ENCODE assay signal across 26 cellular contexts in the genomic region with DNA sequence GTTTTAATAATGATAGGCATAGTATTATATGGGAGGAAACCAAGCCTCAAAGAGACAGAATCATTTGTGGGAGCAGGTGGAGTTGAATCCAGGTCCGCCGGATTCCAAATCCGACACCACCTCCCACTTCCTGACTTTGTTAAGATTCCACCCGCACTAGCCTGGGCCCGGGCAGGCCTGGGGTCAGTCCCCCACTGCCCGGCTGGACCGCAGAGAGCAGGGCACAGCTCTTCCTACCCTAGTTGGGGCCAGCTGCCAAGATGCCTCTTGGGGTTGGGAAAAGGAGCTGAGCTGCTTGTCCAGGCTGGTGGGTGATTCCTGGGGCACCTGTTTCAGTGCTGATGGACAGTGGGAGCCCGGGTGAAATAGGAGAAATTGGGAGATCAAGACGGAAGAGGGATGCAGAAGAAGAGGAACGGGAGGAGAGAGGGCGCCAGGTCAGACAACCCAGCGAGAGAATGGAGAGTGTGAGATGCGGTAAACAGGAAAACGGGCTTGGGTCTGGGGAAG. TPM values are rescaled to one million over a fixed set of nuclear protein-coding genes. Genes with fewer than 3 reads are reported as not detected.
DNase-seq lines count a peak whose midpoint lies in the region; ATAC-seq and TF ChIP-seq lines count a peak whose summit lies in the region.
"Had no signal": no experiment of that assay in that cellular context is flagged by ENCODE, and none has a peak within 500 bp of the region (broad histone marks: within the 10 kb centered on the region; RNA-seq: fewer than 3 reads in every experiment).

No MANE protein-coding gene starts in this region.

- ATAC-seq in natural killer cell (no peak), lower lobe of right lung (no peak)
- no peak for ATAC-seq in natural killer cell treated with Interleukin-12 subunit alpha and Interleukin-12 subunit beta and Interleukin-15 and Interleukin-18, amount 100 ng/mL, for 72 hours
- ATAC-seq: Panc1 had no signal

- peaks cover 9% of the 10 kb centered on the region for H3K4me1 ChIP-seq in lower lobe of right lung

- TF ChIP-seq CTCF in natural killer cell (IDR thresholded peaks at IDR 0.05) (no peak), lower lobe of right lung (IDR thresholded peaks at IDR 0.05) (no peak)

- H3K36me3 Mint-ChIP-seq in natural killer cell, result no peaks in the 10 kb centered on the region
- no peaks in the 10 kb centered on the region for H3K36me3 Mint-ChIP-seq in natural killer cell treated with Interleukin-12 subunit alpha and Interleukin-12 subunit beta and Interleukin-15 and Interleukin-18, amount 100 ng/mL, for 72 hours

- intact Hi-C loops in natural killer cell (cut with micrococcal nuclease) (no loop called here), lower lobe of right lung (cut with DNase I) (no loop called here), posterior vena cava (cut with DNase I) (no loop called here)

- peaks cover 19% of the 10 kb centered on the region for H3K36me3 ChIP-seq in lower lobe of right lung

- H3K4me3 Mint-ChIP-seq in natural killer cell, result peak overlapping the region; percentile 15
- no peak overlapping the region for H3K4me3 Mint-ChIP-seq in natural killer cell treated with Interleukin-12 subunit alpha and Interleukin-12 subunit beta and Interleukin-15 and Interleukin-18, amount 100 ng/mL, for 72 hours
- H3K4me3 Mint-ChIP-seq: CD4-positive, alpha-beta memory T cell; IgD-negative memory B cell had no signal

- no peaks in the 10 kb centered on the region for H3K27me3 ChIP-seq in lower lobe of right lung (ENCODE audit: low read depth)
- H3K27me3 ChIP-seq: BLaER1 treated with 17β-estradiol and CSF1 and Interleukin-3, amounts not matched to agents 10 nM and 100 nM had no signal

- no peak overlapping the region for H3K27ac ChIP-seq in lower lobe of right lung
- H3K27ac ChIP-seq: BLaER1 treated with 17β-estradiol and CSF1 and Interleukin-3, amounts not matched to agents 10 nM and 100 nM; GM23248; HL-60; KMS-11 had no signal

- no peaks in the 10 kb centered on the region for H3K9me3 Mint-ChIP-seq in natural killer cell
- H3K9me3 Mint-ChIP-seq in natural killer cell treated with Interleukin-12 subunit alpha and Interleukin-12 subunit beta and Interleukin-15 and Interleukin-18, amount 100 ng/mL, for 72 hours, result no peaks in the 10 kb centered on the region
- H3K9me3 Mint-ChIP-seq: IgD-negative memory B cell had no signal

- no peak overlapping the region for H3K4me3 ChIP-seq in lower lobe of right lung
- H3K4me3 ChIP-seq: BLaER1 treated with 17β-estradiol and CSF1 and Interleukin-3, amounts not matched to agents 10 nM and 100 nM; GM23248 had no signal

- H3K4me1 Mint-ChIP-seq in natural killer cell, result peaks cover 8 to 30% of the 10 kb centered on the region in 2 donors
- peaks cover 0 to 4% of the 10 kb centered on the region in 2 donors for H3K4me1 Mint-ChIP-seq in natural killer cell treated with Interleukin-12 subunit alpha and Interleukin-12 subunit beta and Interleukin-15 and Interleukin-18, amount 100 ng/mL, for 72 hours (ENCODE audit: low read depth in 2 of 2)

- peak overlapping the region; percentile 4 to 23 for H3K27ac Mint-ChIP-seq in natural killer cell
- no peak overlapping the region for H3K27ac Mint-ChIP-seq in natural killer cell treated with Interleukin-12 subunit alpha and Interleukin-12 subunit beta and Interleukin-15 and Interleukin-18, amount 100 ng/mL, for 72 hours

- H3K9me3 ChIP-seq in lower lobe of right lung, result no peaks in the 10 kb centered on the region
- H3K9me3 ChIP-seq: BLaER1 treated with 17β-estradiol and CSF1 and Interleukin-3, amounts not matched to agents 10 nM and 100 nM had no signal

- no peaks in the 10 kb centered on the region for H3K27me3 Mint-ChIP-seq in natural killer cell (ENCODE audit: low read depth in 2 of 2)
- H3K27me3 Mint-ChIP-seq in natural killer cell treated with Interleukin-12 subunit alpha and Interleukin-12 subunit beta and Interleukin-15 and Interleukin-18, amount 100 ng/mL, for 72 hours, result no peaks in the 10 kb centered on the region
- H3K27me3 Mint-ChIP-seq: CD4-positive, alpha-beta memory T cell; IgD-negative memory B cell had no signal

- DNase-seq in natural killer cell (no peak), dermis blood vessel endothelial cell (peak; percentile 19), lower lobe of right lung (peak; percentile 35), posterior vena cava (ENCODE audit: low spot score) (no peak), glomerular visceral epithelial cell (ENCODE audit: extremely low spot score) (no peak)
- DNase-seq in natural killer cell treated with Interleukin-12 subunit alpha and Interleukin-12 subunit beta and Interleukin-15 and Interleukin-18, amount 100 ng/mL, for 72 hours (ENCODE audit: low spot score), result no peak
- DNase-seq in activated CD4-positive, CD25-positive, alpha-beta regulatory T cell (lab: John Stamatoyannopoulos, UW), result no peak
- DNase-seq: CD4-positive, alpha-beta memory T cell; COR-L47; GM23248; H7; NCI-H1048; NCI-H1417; NCI-H1694 treated with DMSO at 0.1 percent for 48 hours; NCI-H2081 treated with DMSO at 0.1 percent for 48 hours; NCI-H2171; NCI-H226; NCI-H510A; NCI-H69; SHP77 treated with DMSO at 0.1 percent for 48 hours had no signal

RNA-seq across cellular contexts. Expression of a gene that starts 53.9 kb away (rescaled TPM):
- total RNA-seq in natural killer cell (not detected), dermis blood vessel endothelial cell (not detected in 2 replicates), lower lobe of right lung (not detected), posterior vena cava (not detected)
- not detected for total RNA-seq in natural killer cell treated with Interleukin-12 subunit alpha and Interleukin-12 subunit beta and Interleukin-15 and Interleukin-18, amount 100 ng/mL, for 72 hours
- total RNA-seq: A172; CD4-positive, alpha-beta memory T cell; GM23248; H7 had no signal

Comparison
In these comparisons a context has a peak if more than half of its experiments do, and no peak if none do; other contexts are left out.
1. H3K27ac Mint-ChIP-seq: peak in natural killer cell (2 of 2); none in natural killer cell treated with Interleukin-12 subunit alpha and Interleukin-12 subunit beta and Interleukin-15 and Interleukin-18, amount 100 ng/mL, for 72 hours (0 of 2).
2. DNase-seq: peak in dermis blood vessel endothelial cell (single experiment) and lower lobe of right lung (single experiment); none in natural killer cell (single experiment), natural killer cell treated with Interleukin-12 subunit alpha and Interleukin-12 subunit beta and Interleukin-15 and Interleukin-18, amount 100 ng/mL, for 72 hours (single experiment), posterior vena cava (single experiment), activated CD4-positive, CD25-positive, alpha-beta regulatory T cell (0 of 4) and glomerular visceral epithelial cell (single experiment).